ENCODE assay signal across 1 cellular context in genomic region chr4:110159544-110159943, GRCh38.
TF ChIP-seq lines count a peak whose summit lies in the region.

No MANE protein-coding gene starts in this region.

TF ChIP-seq in H1, 55 proteins besides CTCF, POLR2A, EP300 and RAD21:
- no peak for TF ChIP-seq CHD7 (IDR thresholded peaks at IDR 0.05; ENCODE audit: insufficient replicate concordance, low read length)
- no peak for TF ChIP-seq CHD1 (IDR thresholded peaks at IDR 0.05; ENCODE audit: low read depth, low read length)
- no peak for TF ChIP-seq SUZ12 (IDR thresholded peaks at IDR 0.05; ENCODE audit: low read length)
- TF ChIP-seq MAFK (IDR thresholded peaks at IDR 0.05; ENCODE audit: low read depth, low read length): no peak
- no peak for TF ChIP-seq GTF2F1 (IDR thresholded peaks at IDR 0.05; ENCODE audit: borderline replicate concordance, low read depth, low read length)
- TF ChIP-seq SP2 (IDR thresholded peaks at IDR 0.05; ENCODE audit: low read length): no peak
- TF ChIP-seq RNF2 (IDR thresholded peaks at IDR 0.05; ENCODE audit: borderline replicate concordance, low read depth, low read length, missing control alignments, poor library complexity, severe bottlenecking): no peak
- TF ChIP-seq CEBPB (IDR thresholded peaks at IDR 0.05; ENCODE audit: low read depth, low read length): no peak
- TF ChIP-seq CBX8 (IDR thresholded peaks at IDR 0.05; ENCODE audit: borderline replicate concordance, low read depth, low read length): no peak
- TF ChIP-seq SIX5 (IDR thresholded peaks at IDR 0.05; ENCODE audit: low read depth, low read length): no peak
- no peak for TF ChIP-seq SP1 (IDR thresholded peaks at IDR 0.05; ENCODE audit: low read depth, low read length)
